ENCODE assay signal across 8 cellular contexts in the genomic region with DNA sequence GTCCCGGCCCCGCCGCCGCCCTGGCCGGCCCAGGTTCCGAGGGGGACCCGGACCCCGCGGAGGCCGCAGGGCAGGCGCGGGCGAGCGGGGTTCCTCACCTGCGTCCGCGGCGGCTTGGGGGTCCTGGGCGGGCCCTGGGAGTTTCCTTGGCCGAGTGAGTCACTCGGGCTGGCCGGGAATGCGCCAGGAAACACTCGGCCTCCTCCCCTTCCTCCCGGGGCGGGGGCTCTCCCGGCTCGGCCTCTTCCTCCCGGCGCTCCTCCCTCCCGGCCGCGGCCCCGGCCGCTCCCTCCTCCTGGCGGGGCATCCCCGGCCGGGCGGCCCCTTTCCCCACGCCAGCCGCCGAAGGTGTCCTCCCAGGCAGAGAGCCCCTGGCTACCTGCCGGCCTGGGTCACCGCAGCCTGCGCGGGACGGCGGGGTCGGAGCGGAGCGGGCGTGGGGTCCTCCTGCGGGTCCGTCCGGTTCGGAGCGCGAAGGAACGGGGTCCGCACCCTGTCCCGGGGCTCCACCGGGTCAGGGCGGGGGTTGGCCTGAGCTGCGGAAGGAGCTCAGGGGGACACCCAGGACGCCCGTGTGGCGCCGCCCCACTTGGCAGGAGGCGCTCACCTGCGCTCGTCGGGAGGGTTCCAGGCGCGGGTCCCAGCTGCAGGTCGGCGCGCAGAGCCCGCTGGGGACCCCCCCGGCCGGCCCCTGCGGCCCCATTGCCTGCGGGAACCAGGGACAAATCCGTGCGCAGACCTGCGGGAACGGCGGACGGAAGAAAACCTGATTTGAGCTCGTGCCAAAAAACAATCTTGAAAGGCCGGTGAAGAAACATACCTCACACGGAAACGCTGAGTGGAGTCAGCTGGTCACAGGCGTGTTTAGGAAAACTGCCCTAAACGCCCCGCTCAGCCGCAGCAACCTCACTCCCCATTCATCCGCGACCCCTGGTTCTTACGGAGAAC. TPM values are rescaled to one million over a fixed set of nuclear protein-coding genes. Genes with fewer than 3 reads are reported as not detected.
DNase-seq lines count a peak whose midpoint lies in the region; ATAC-seq and TF ChIP-seq lines count a peak whose summit lies in the region.

A gene (minus strand): TSS at position 180 of the 948 bp plus-strand sequence. CDS start 33,083 bp downstream, outside the sequence.

- H3K4me3 Mint-ChIP-seq in activated T-cell treated with anti-CD3 and anti-CD28 coated beads, Interleukin-2, amount 50 U/mL, for 24 hours, result peak within 1 kb of the TSS; percentile 86
- H3K4me3 Mint-ChIP-seq in type B pancreatic cell, result peak within 1 kb of the TSS; percentile 99

- peak; percentile 77 for ATAC-seq in HG02759 (IDR thresholded peaks at IDR 0.05; ENCODE audit: unreplicated experiment)

- TF ChIP-seq CTCF in type B pancreatic cell (conservative IDR thresholded peaks at IDR 0.05), result no peak

- peaks cover 5% of the 10 kb centered on the region for H3K36me3 Mint-ChIP-seq in activated T-cell treated with anti-CD3 and anti-CD28 coated beads, Interleukin-2, amount 50 U/mL, for 24 hours (ENCODE audit: low read depth)
- no peaks in the 10 kb centered on the region for H3K36me3 Mint-ChIP-seq in type B pancreatic cell

- H3K4me1 Mint-ChIP-seq in activated T-cell treated with anti-CD3 and anti-CD28 coated beads, Interleukin-2, amount 50 U/mL, for 24 hours (ENCODE audit: low read depth), result peaks cover 17% of the 10 kb centered on the region
- peaks cover 11% of the 10 kb centered on the region for H3K4me1 Mint-ChIP-seq in type B pancreatic cell (ENCODE audit: unreplicated experiment)

- H3K4me3 ChIP-seq in GM08714 (ENCODE audit: low read length), result peak within 1 kb of the TSS; percentile 94

- peaks cover 25% of the 10 kb centered on the region for H3K27me3 Mint-ChIP-seq in activated T-cell treated with anti-CD3 and anti-CD28 coated beads, Interleukin-2, amount 50 U/mL, for 24 hours
- no peaks in the 10 kb centered on the region for H3K27me3 Mint-ChIP-seq in type B pancreatic cell

- H3K9me3 Mint-ChIP-seq in activated T-cell treated with anti-CD3 and anti-CD28 coated beads, Interleukin-2, amount 50 U/mL, for 24 hours, result no peaks in the 10 kb centered on the region
- H3K9me3 Mint-ChIP-seq in type B pancreatic cell, result no peaks in the 10 kb centered on the region

- DNase-seq in 8988T (peak; percentile 90), NCI-H2196 treated with DMSO at 0.1 percent for 48 hours (lab: John Stamatoyannopoulos, UW; ENCODE audit: unreplicated experiment) (peak; percentile 21), fibroblast of peridontal ligament (ENCODE audit: extremely low read depth) (peak; percentile 72), myocyte (ENCODE audit: low read depth) (peak; percentile 87), type B pancreatic cell (ENCODE audit: extremely low spot score, unreplicated experiment) (peak; percentile 84)
- peak; percentile 54 for DNase-seq in activated T-cell treated with anti-CD3 and anti-CD28 coated beads, Interleukin-2, amount 50 U/mL, for 24 hours

- H3K27ac Mint-ChIP-seq in activated T-cell treated with anti-CD3 and anti-CD28 coated beads, Interleukin-2, amount 50 U/mL, for 24 hours, result peak within 1 kb of the TSS; percentile 42
- peak within 1 kb of the TSS; percentile 93 for H3K27ac Mint-ChIP-seq in type B pancreatic cell

RNA-seq across cellular contexts. Expression of the gene that starts here (rescaled TPM):
- total RNA-seq in myocyte (92.8 and 118 TPM in 2 replicates), type B pancreatic cell (ENCODE audit: low replicate concordance) (108 and 118 TPM in 2 replicates)
- 68.1 TPM for polyA plus RNA-seq in myocyte (2012)

Comparison
In these comparisons a context has a peak if more than half of its experiments do, and no peak if none do; other contexts are left out.
1. Peak in every context shown above with its lines: DNase-seq, ATAC-seq and H3K4me3 ChIP-seq.
2. DNase-seq: peak in every context shown above with its lines; median percentile 90 in 8988T; 87 in myocyte; 84 in type B pancreatic cell; 72 in fibroblast of peridontal ligament; 54 in activated T-cell treated with anti-CD3 and anti-CD28 coated beads, Interleukin-2, amount 50 U/mL, for 24 hours; 21 in NCI-H2196 treated with DMSO at 0.1 percent for 48 hours.